23 cellular contexts compared by ENCODE assay signal in the genomic region with DNA sequence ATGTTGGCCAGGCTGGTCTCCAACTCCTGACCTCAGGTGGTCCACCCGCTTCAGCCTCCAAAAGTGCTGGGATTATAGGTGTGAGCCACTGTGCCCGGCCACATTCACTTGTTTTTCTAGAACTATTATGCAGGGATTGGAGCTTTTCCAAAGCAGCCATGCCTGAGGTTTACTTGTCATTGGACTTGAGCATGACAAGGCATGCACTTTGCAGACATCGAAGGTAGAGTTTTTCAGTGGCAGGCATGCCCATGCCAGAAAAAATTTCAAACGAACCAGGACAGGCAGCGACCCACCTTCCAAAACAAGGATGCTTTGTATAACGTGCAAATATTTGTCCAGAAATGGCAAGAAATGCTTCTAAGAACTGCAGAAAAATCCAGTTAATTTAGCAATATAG. TPM values are rescaled to one million over a fixed set of nuclear protein-coding genes. Genes with fewer than 3 reads are reported as not detected.
DNase-seq lines count a peak whose midpoint lies in the region; ATAC-seq and TF ChIP-seq lines count a peak whose summit lies in the region.
"Had no signal": no experiment of that assay in that cellular context is flagged by ENCODE, and none has a peak within 500 bp of the region (broad histone marks: within the 10 kb centered on the region; RNA-seq: fewer than 3 reads in every experiment).

No MANE protein-coding gene starts in this region.

- TF ChIP-seq CTCF in ascending aorta (IDR thresholded peaks at IDR 0.05) = no peak
- no peak for TF ChIP-seq CTCF in thoracic aorta (IDR thresholded peaks at IDR 0.05)

- H3K4me1 ChIP-seq in ascending aorta (peaks cover 2 to 7% of the 10 kb centered on the region in 2 donors), thoracic aorta (ENCODE audit: control insufficient read depth in 1 of 2, low read depth in 2 of 2) (peaks cover 8 to 57% of the 10 kb centered on the region in 2 donors)
- H3K4me1 ChIP-seq: A549, HAP-1 had no signal

- H3K9me3 ChIP-seq in ascending aorta = peaks cover 0 to 3% of the 10 kb centered on the region in 2 donors
- no peaks in the 10 kb centered on the region for H3K9me3 ChIP-seq in thoracic aorta
- H3K9me3 ChIP-seq: A549, HAP-1, SJSA1 had no signal

- intact Hi-C loops in ascending aorta (cut with DNase I) = no loop called here
- intact Hi-C loops in left ventricle myocardium superior (cut with micrococcal nuclease) = no loop called here
- intact Hi-C loops in posterior cingulate gyrus (cut with DNase I) = no loop called here

- H3K36me3 ChIP-seq in ascending aorta = no peaks in the 10 kb centered on the region
- H3K36me3 ChIP-seq in thoracic aorta = no peaks in the 10 kb centered on the region
- H3K36me3 ChIP-seq: HAP-1, SJSA1 had no signal

- no peak overlapping the region for H3K4me3 ChIP-seq in ascending aorta
- no peak overlapping the region for H3K4me3 ChIP-seq in thoracic aorta
- H3K4me3 ChIP-seq: A549, GM23248, HAP-1, SJSA1 had no signal

- H3K27me3 ChIP-seq in ascending aorta (no peaks in the 10 kb centered on the region), thoracic aorta (replicated peaks; ENCODE audit: insufficient read depth) (no peaks in the 10 kb centered on the region)
- H3K27me3 ChIP-seq: SJSA1 had no signal

- H3K27ac ChIP-seq in ascending aorta (peak overlapping the region; percentile 11 to 23), thoracic aorta (peak overlapping the region; percentile 2 to 34)
- H3K27ac ChIP-seq: A549, GM23248, SJSA1 had no signal

- peak; percentile 35 for ATAC-seq in esophagus mucosa
- no peak for ATAC-seq in thoracic aorta (ENCODE audit: insufficient number of reproducible peaks, low FRiP score, low read depth)
- no peak for ATAC-seq in left ventricle myocardium superior
- ATAC-seq: A549, Panc1 had no signal

- DNase-seq in NCI-H1694 treated with DMSO at 0.1 percent for 48 hours (lab: John Stamatoyannopoulos, UW) (peak; percentile 24), ascending aorta (ENCODE audit: low spot score in 2 of 2) (no peak), thoracic aorta (ENCODE audit: low spot score) (no peak), left ventricle myocardium superior (no peak), posterior cingulate gyrus (no peak)
- no peak for DNase-seq in activated CD4-positive, alpha-beta T cell treated with anti-CD3 and anti-CD28 coated beads, Interleukin-2, amount 50 U/mL, for 48 hours
- DNase-seq: GM23248; MM.1S; NCI-H1048; NCI-H1417 treated with DMSO at 0.1 percent for 48 hours; NCI-H2029 treated with DMSO at 0.1 percent for 48 hours; NCI-H2171; NCI-H345; NCI-H524; NCI-H774; NK-92 treated with Interleukin-12 subunit alpha and Interleukin-12 subunit beta, amount 100 ng/mL, for 24 hours had no signal

RNA-seq across cellular contexts. Expression of a gene that starts 17.7 kb away (rescaled TPM):
- 0.53 TPM for total RNA-seq in ascending aorta
- total RNA-seq in esophagus mucosa = 0.12 TPM
- 10 to 100 TPM in 1 of 2 donors, 1 to 10 TPM in 1; 5.1 to 14.6 TPM for total RNA-seq in thoracic aorta
- 9.4 TPM for total RNA-seq in left ventricle myocardium superior
- total RNA-seq: B cell had no signal

RNA-seq across cellular contexts. Expression of a gene that starts 24.9 kb away (rescaled TPM):
- total RNA-seq in ascending aorta = 0.53 TPM
- total RNA-seq in esophagus mucosa = not detected
- total RNA-seq in thoracic aorta = 1 to 10 TPM; 1.2 to 5.2 TPM
- 0.07 TPM for total RNA-seq in left ventricle myocardium superior
- total RNA-seq: B cell, GM23248, SJSA1 had no signal

RNA-seq across cellular contexts. Expression of a gene that starts 40.3 kb away (rescaled TPM):
- total RNA-seq in ascending aorta = 10.0 TPM
- 0.80 TPM for total RNA-seq in esophagus mucosa
- total RNA-seq in thoracic aorta = 10 to 100 TPM; 22.6 to 23.0 TPM
- total RNA-seq in left ventricle myocardium superior = 33.5 TPM
- total RNA-seq: B cell had no signal

RNA-seq across cellular contexts. Expression of a gene that starts 42.0 kb away (rescaled TPM):
- 15.8 TPM for total RNA-seq in ascending aorta
- 0.08 TPM for total RNA-seq in esophagus mucosa
- total RNA-seq in thoracic aorta = 1 to 10 TPM; 4.4 to 4.9 TPM
- 0.89 TPM for total RNA-seq in left ventricle myocardium superior
- total RNA-seq: LHCN-M2, SJSA1 had no signal
